Comparison of ENCODE assay signal across 1 cellular context in the genomic region with DNA sequence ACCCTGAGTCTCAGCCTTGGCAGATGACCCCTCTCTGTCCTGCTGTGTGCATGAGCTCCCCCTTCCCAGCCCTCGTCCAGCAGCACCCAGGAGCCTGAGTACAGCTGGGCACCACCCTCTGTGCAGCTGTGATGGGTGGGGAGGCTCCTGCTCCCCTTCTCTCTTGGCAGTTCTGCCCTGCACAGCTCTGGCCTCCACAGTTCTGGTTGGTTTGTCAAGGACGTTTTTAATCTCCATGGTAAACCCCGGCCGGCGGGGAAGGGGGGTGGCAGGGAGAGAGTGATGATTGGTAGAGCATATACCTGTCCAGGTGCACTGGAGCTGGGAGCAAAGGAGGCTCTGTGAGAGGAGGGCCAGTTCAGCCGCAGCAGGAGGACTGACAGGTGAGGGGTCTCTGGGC.
TF ChIP-seq lines count a peak whose summit lies in the region.

A gene (plus strand): TSS at position 356 of the 400 bp plus-strand sequence. CDS start 584 bp downstream, outside the sequence.

TF ChIP-seq in H1, 55 proteins besides CTCF, POLR2A, EP300 and RAD21:
- no peak for TF ChIP-seq ASH2L (IDR thresholded peaks at IDR 0.05; ENCODE audit: low read length)
- TF ChIP-seq, protein P1, sequence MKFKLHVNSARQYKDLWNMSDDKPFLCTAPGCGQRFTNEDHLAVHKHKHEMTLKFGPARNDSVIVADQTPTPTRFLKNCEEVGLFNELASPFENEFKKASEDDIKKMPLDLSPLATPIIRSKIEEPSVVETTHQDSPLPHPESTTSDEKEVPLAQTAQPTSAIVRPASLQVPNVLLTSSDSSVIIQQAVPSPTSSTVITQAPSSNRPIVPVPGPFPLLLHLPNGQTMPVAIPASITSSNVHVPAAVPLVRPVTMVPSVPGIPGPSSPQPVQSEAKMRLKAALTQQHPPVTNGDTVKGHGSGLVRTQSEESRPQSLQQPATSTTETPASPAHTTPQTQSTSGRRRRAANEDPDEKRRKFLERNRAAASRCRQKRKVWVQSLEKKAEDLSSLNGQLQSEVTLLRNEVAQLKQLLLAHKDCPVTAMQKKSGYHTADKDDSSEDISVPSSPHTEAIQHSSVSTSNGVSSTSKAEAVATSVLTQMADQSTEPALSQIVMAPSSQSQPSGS (IDR thresholded peaks at IDR 0.05; ENCODE audit: low read length): no peak
- TF ChIP-seq, protein P2, sequence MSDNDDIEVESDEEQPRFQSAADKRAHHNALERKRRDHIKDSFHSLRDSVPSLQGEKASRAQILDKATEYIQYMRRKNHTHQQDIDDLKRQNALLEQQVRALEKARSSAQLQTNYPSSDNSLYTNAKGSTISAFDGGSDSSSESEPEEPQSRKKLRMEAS (IDR thresholded peaks at IDR 0.05): no peak
- no peak for TF ChIP-seq KDM4A (IDR thresholded peaks at IDR 0.05; ENCODE audit: low read depth, low read length, severe bottlenecking)
- no peak for TF ChIP-seq CBX5 (IDR thresholded peaks at IDR 0.05; ENCODE audit: low read depth, low read length)
- TF ChIP-seq CHD1 (IDR thresholded peaks at IDR 0.05; ENCODE audit: low read depth, low read length): no peak
- TF ChIP-seq RNF2 (IDR thresholded peaks at IDR 0.05; ENCODE audit: borderline replicate concordance, low read depth, low read length, missing control alignments, poor library complexity, severe bottlenecking): no peak
- no peak for TF ChIP-seq SUZ12 (IDR thresholded peaks at IDR 0.05; ENCODE audit: low read length)
- TF ChIP-seq SIRT6 (IDR thresholded peaks at IDR 0.05; ENCODE audit: low read length): no peak
- TF ChIP-seq JUN (IDR thresholded peaks at IDR 0.05; ENCODE audit: low read depth, low read length): no peak
- no peak for TF ChIP-seq PHF8 (conservative IDR thresholded peaks at IDR 0.05; ENCODE audit: low read depth, low read length)
- no peak for TF ChIP-seq GTF2F1 (IDR thresholded peaks at IDR 0.05; ENCODE audit: borderline replicate concordance, low read depth, low read length)
- TF ChIP-seq SP1 (IDR thresholded peaks at IDR 0.05; ENCODE audit: low read depth, low read length): no peak
- TF ChIP-seq JUND (IDR thresholded peaks at IDR 0.05; ENCODE audit: low read length): no peak
- no peak for TF ChIP-seq SP2 (IDR thresholded peaks at IDR 0.05; ENCODE audit: low read length)
- TF ChIP-seq, protein P3, sequence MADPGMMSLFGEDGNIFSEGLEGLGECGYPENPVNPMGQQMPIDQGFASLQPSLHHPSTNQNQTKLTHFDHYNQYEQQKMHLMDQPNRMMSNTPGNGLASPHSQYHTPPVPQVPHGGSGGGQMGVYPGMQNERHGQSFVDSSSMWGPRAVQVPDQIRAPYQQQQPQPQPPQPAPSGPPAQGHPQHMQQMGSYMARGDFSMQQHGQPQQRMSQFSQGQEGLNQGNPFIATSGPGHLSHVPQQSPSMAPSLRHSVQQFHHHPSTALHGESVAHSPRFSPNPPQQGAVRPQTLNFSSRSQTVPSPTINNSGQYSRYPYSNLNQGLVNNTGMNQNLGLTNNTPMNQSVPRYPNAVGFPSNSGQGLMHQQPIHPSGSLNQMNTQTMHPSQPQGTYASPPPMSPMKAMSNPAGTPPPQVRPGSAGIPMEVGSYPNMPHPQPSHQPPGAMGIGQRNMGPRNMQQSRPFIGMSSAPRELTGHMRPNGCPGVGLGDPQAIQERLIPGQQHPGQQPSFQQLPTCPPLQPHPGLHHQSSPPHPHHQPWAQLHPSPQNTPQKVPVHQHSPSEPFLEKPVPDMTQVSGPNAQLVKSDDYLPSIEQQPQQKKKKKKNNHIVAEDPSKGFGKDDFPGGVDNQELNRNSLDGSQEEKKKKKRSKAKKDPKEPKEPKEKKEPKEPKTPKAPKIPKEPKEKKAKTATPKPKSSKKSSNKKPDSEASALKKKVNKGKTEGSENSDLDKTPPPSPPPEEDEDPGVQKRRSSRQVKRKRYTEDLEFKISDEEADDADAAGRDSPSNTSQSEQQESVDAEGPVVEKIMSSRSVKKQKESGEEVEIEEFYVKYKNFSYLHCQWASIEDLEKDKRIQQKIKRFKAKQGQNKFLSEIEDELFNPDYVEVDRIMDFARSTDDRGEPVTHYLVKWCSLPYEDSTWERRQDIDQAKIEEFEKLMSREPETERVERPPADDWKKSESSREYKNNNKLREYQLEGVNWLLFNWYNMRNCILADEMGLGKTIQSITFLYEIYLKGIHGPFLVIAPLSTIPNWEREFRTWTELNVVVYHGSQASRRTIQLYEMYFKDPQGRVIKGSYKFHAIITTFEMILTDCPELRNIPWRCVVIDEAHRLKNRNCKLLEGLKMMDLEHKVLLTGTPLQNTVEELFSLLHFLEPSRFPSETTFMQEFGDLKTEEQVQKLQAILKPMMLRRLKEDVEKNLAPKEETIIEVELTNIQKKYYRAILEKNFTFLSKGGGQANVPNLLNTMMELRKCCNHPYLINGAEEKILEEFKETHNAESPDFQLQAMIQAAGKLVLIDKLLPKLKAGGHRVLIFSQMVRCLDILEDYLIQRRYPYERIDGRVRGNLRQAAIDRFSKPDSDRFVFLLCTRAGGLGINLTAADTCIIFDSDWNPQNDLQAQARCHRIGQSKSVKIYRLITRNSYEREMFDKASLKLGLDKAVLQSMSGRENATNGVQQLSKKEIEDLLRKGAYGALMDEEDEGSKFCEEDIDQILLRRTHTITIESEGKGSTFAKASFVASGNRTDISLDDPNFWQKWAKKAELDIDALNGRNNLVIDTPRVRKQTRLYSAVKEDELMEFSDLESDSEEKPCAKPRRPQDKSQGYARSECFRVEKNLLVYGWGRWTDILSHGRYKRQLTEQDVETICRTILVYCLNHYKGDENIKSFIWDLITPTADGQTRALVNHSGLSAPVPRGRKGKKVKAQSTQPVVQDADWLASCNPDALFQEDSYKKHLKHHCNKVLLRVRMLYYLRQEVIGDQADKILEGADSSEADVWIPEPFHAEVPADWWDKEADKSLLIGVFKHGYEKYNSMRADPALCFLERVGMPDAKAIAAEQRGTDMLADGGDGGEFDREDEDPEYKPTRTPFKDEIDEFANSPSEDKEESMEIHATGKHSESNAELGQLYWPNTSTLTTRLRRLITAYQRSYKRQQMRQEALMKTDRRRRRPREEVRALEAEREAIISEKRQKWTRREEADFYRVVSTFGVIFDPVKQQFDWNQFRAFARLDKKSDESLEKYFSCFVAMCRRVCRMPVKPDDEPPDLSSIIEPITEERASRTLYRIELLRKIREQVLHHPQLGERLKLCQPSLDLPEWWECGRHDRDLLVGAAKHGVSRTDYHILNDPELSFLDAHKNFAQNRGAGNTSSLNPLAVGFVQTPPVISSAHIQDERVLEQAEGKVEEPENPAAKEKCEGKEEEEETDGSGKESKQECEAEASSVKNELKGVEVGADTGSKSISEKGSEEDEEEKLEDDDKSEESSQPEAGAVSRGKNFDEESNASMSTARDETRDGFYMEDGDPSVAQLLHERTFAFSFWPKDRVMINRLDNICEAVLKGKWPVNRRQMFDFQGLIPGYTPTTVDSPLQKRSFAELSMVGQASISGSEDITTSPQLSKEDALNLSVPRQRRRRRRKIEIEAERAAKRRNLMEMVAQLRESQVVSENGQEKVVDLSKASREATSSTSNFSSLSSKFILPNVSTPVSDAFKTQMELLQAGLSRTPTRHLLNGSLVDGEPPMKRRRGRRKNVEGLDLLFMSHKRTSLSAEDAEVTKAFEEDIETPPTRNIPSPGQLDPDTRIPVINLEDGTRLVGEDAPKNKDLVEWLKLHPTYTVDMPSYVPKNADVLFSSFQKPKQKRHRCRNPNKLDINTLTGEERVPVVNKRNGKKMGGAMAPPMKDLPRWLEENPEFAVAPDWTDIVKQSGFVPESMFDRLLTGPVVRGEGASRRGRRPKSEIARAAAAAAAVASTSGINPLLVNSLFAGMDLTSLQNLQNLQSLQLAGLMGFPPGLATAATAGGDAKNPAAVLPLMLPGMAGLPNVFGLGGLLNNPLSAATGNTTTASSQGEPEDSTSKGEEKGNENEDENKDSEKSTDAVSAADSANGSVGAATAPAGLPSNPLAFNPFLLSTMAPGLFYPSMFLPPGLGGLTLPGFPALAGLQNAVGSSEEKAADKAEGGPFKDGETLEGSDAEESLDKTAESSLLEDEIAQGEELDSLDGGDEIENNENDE (IDR thresholded peaks at IDR 0.05; ENCODE audit: insufficient replicate concordance, low read length): no peak
- no peak for TF ChIP-seq FOSL1 (IDR thresholded peaks at IDR 0.05; ENCODE audit: insufficient read depth, low read depth, low read length)
- TF ChIP-seq TAF7 (optimal IDR thresholded peaks at IDR 0.05; ENCODE audit: borderline replicate concordance, low read depth, low read length): no peak
- TF ChIP-seq, protein P4, sequence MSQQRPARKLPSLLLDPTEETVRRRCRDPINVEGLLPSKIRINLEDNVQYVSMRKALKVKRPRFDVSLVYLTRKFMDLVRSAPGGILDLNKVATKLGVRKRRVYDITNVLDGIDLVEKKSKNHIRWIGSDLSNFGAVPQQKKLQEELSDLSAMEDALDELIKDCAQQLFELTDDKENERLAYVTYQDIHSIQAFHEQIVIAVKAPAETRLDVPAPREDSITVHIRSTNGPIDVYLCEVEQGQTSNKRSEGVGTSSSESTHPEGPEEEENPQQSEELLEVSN (IDR thresholded peaks at IDR 0.05): no peak
